ENCODE assay signal across 15 cellular contexts in the genomic region with DNA sequence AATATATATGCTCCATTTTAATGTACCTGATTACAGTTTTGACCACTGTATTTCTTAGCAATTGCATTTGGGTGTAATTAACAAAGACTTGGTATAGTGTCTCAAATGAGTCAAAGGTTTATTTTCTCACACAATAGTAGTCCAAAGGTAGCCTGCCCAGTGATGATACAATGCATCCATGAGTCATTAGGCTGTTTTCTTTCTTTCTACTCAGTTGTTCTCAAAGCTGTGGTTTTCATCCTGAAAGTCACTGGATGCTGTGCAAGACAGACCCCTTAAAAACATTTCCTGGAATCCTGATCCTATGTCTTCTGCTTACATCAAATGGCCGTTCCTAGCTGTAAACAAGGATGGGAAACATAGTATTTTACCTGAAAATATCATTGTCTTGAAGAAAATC.
DNase-seq lines count a peak whose midpoint lies in the region; ATAC-seq and TF ChIP-seq lines count a peak whose summit lies in the region.
"Had no signal": no experiment of that assay in that cellular context is flagged by ENCODE, and none has a peak within 500 bp of the region (broad histone marks: within the 10 kb centered on the region; RNA-seq: fewer than 3 reads in every experiment).

No MANE protein-coding gene starts in this region.

- no peak overlapping the region for H2AFZ ChIP-seq in PC-9

- no TSS peak for BruUV-seq in PC-9 (replicated peaks; lab: Mats Ljungman, UMichigan)

- no peak overlapping the region for H3K4me3 ChIP-seq in PC-9
- no peak overlapping the region for H3K4me3 ChIP-seq in epithelial cell of esophagus (ENCODE audit: low read length)
- H3K4me3 ChIP-seq in mucosa of descending colon = no peak overlapping the region
- no peak overlapping the region for H3K4me3 ChIP-seq in gastrocnemius medialis
- H3K4me3 ChIP-seq: cardiac muscle cell had no signal

- in situ Hi-C loops in gastrocnemius medialis (cut with MboI; ENCODE audit: low sequenced_read_pairs in 4 of 4) = no loop called here

- intact Hi-C loops in PC-9 (cut with micrococcal nuclease; ENCODE audit: unreplicated experiment) (no loop called here), mucosa of descending colon (cut with DNase I, micrococcal nuclease) (no loop called here), head of caudate nucleus (cut with DNase I) (no loop called here), gastrocnemius medialis (cut with DNase I; ENCODE audit: low total_unique reads) (no loop called here)

- H3K79me2 ChIP-seq in PC-9 (ENCODE audit: low read depth) = no peaks in the 10 kb centered on the region

- 0 out of 2 replicates have a peak, but pooled peaks cover 3% of the 10 kb centered on the region for H3K9me3 ChIP-seq in PC-9 (ENCODE audit: insufficient read depth, low read depth)
- H3K9me3 ChIP-seq in mucosa of descending colon = no peaks in the 10 kb centered on the region
- H3K9me3 ChIP-seq in gastrocnemius medialis = no peaks in the 10 kb centered on the region

- ATAC-seq in mucosa of descending colon (peak; percentile 37), GM21619 (IDR thresholded peaks at IDR 0.05; ENCODE audit: unreplicated experiment) (no peak), GM21529 (IDR thresholded peaks at IDR 0.05; ENCODE audit: unreplicated experiment) (no peak), gastrocnemius medialis (no peak)
- ATAC-seq: right cardiac atrium had no signal

- peak overlapping the region; percentile 33; the same call in 1 of the 2 replicates for H3K27ac ChIP-seq in PC-9
- no peak overlapping the region for H3K27ac ChIP-seq in gastrocnemius medialis
- H3K27ac ChIP-seq: cardiac muscle cell had no signal

- POLR2A ChIA-PET in PC-9 (lab: Charles Lee; ENCODE audit: unreplicated experiment) = no interaction called here

- H3K4me1 ChIP-seq in PC-9 (replicated peaks; ENCODE audit: insufficient read depth) (no peaks in the 10 kb centered on the region), mucosa of descending colon (ENCODE audit: low read depth) (no peaks in the 10 kb centered on the region), gastrocnemius medialis (no peaks in the 10 kb centered on the region)

- no peaks in the 10 kb centered on the region for H3K27me3 ChIP-seq in PC-9 (ENCODE audit: insufficient read depth, low read depth)
- no peaks in the 10 kb centered on the region for H3K27me3 ChIP-seq in gastrocnemius medialis
- H3K27me3 ChIP-seq: cardiac muscle cell had no signal

- CTCF ChIA-PET in PC-9 (lab: Charles Lee) = no interaction called here

- H3K9me2 ChIP-seq in PC-9 (ENCODE audit: insufficient read depth) = no peaks in the 10 kb centered on the region

- H3F3A ChIP-seq in PC-9 (ENCODE audit: insufficient read depth, low read depth) = no peaks in the 10 kb centered on the region

- no peak for TF ChIP-seq CTCF in PC-9 (conservative IDR thresholded peaks at IDR 0.05)
- TF ChIP-seq CTCF in epithelial cell of esophagus (IDR thresholded peaks at IDR 0.05; ENCODE audit: insufficient read depth, low read depth, low read length, missing control alignments) = no peak
- no peak for TF ChIP-seq CTCF in mucosa of descending colon (IDR thresholded peaks at IDR 0.05)
- no peak for TF ChIP-seq CTCF in gastrocnemius medialis (IDR thresholded peaks at IDR 0.05 in 4 of 5, conservative IDR thresholded peaks at IDR 0.05 in 1 of 5)

- no peak for TF ChIP-seq POLR2A in gastrocnemius medialis (IDR thresholded peaks at IDR 0.05)

- no peak overlapping the region for H3K4me2 ChIP-seq in PC-9

- H3K36me3 ChIP-seq in PC-9 (ENCODE audit: low read depth) (no peaks in the 10 kb centered on the region), mucosa of descending colon (ENCODE audit: low read depth) (no peaks in the 10 kb centered on the region), gastrocnemius medialis (no peaks in the 10 kb centered on the region)
- H3K36me3 ChIP-seq: cardiac muscle cell had no signal

- DNase-seq in GM03348 (ENCODE audit: low spot score) (peak; percentile 46), PC-9 (no peak), epithelial cell of esophagus (ENCODE audit: low read depth) (peak; percentile 81), mucosa of descending colon (no peak), head of caudate nucleus (no peak), gastrocnemius medialis (no peak)
- DNase-seq: effector CD8-positive, alpha-beta T cell; GOT3; NCI-H2081 treated with DMSO at 0.1 percent for 48 hours; right cardiac atrium; RPMI8226; T-helper 2 cell had no signal

- H4K20me1 ChIP-seq in PC-9 (ENCODE audit: insufficient read depth) = no peaks in the 10 kb centered on the region

Comparison
In these comparisons a context has a peak if more than half of its experiments do, and no peak if none do; other contexts are left out.
1. DNase-seq: peak in GM03348 (single experiment) and epithelial cell of esophagus (single experiment); none in PC-9 (0 of 2), mucosa of descending colon (0 of 3), head of caudate nucleus (0 of 42) and gastrocnemius medialis (0 of 2).